In the genomic region with DNA sequence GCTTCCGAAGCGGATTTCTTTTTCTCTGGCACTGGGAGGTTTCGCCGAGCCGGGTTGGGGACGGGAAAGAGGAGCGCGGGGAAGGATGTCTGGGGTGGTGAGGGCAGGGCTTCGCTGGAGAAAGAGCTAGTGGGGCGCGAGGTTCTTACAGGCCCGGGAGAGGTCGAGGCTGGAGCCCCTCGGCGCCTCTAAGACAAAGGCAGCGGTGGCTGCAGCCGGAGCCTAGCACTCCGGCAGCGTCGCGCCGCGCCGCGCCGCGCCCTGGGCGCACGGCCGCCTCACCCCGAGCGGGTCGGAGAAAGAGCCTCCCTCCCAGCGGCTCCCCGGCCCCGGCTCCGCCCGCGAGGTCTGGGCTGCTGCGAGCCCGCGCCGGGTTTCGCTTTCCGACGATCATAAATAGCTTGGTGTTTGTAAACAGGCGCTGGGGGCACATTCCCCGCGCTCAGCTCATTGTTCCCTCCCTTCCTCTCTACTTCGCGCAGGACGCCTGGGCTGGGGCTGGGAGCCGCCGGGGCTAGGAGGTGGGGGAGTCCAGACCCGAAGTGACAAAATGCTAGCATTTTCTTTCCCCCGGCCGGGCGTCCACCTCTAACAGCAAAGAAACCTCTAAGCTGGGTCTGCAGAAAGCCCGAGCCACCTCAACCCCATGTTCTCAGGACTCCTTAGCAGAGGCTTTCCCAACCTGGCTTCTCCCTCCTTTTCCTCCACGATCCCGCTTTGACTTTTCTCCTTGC, we compare ENCODE assay signal across 8 cellular contexts. TPM values are rescaled to one million over a fixed set of nuclear protein-coding genes. Genes with fewer than 3 reads are reported as not detected.
DNase-seq lines count a peak whose midpoint lies in the region; FAIRE-seq and TF ChIP-seq lines count a peak whose summit lies in the region.

No MANE protein-coding gene starts in this region.

- H2BK15ac ChIP-seq in H1 (ENCODE audit: low read length) (no peak overlapping the region), mesenchymal stem cell (ENCODE audit: low read depth, poor library complexity, severe bottlenecking) (peak overlapping the region; percentile 15)

- H3K14ac ChIP-seq in H1 (ENCODE audit: insufficient read length), result no peak overlapping the region
- H3K14ac ChIP-seq in mesenchymal stem cell (ENCODE audit: low read length in 2 of 2), result peak overlapping the region in 1 of 2 experiments; percentile 89

- under 1% methylated on average over 61 of the region's 61 CpGs for WGBS in HUES64
- WGBS in H1 (ENCODE audit: extremely low coverage in 1 of 2, insufficient coverage in 1 of 2, insufficient read length in 1 of 2, insufficient replicate concordance in 2 of 2, low coverage in 1 of 2, low lambda C conversion rate in 2 of 2, missing lambda C conversion rate in 1 of 2), 2 experiments, result 1% methylated on average over 58 of the region's 61 CpGs; no CpG with 5 or more reads in 1 of the 2 experiments
- WGBS in mesenchymal stem cell, result under 1% methylated on average over 58 of the region's 61 CpGs
- 1 to 2% methylated on average over 22 to 36 of the region's 61 CpGs for WGBS in thyroid gland, 2 donors

- H3K9me3 Mint-ChIP-seq in activated naive CD4-positive, alpha-beta T cell treated with anti-CD3 and anti-CD28 coated beads, Interleukin-2, amount 50 U/mL, for 24 hours, result no peaks in the 10 kb centered on the region

- H3K18ac ChIP-seq in H1 (ENCODE audit: extremely low read depth, low read length) (peak overlapping the region; percentile 38; the same call in 1 of the 2 replicates), mesenchymal stem cell (ENCODE audit: low read depth in 1 of 2, low read length in 2 of 2) (peak overlapping the region; percentile 88 to 98)

- CTCF ChIA-PET in H1 (lab: Charles Lee; ENCODE audit: partially characterized antibody), result interaction anchor here (0.6 to 10.4 kb wide), 8 partner anchors 10 to 712 kb away, joined by 3 to 161 read pairs (median 5); no protein-coding TSS in a partner anchor

- no peak for FAIRE-seq in H1 (lab: Jason Lieb, UNC)
- no peak for FAIRE-seq in GM19239 (lab: Jason Lieb, UNC)

- H3K27me3 ChIP-seq in HUES64 (ENCODE audit: insufficient read depth, low read length) (peaks cover 99% of the 10 kb centered on the region), SJCRH30 (no peaks in the 10 kb centered on the region), H1 (replicated peaks in 1 of 4; ENCODE audit: control insufficient read depth in 3 of 4, extremely low read depth in 1 of 4, insufficient read depth in 3 of 4, low read length in 3 of 4) (peaks cover 57 to 100% (median 88%) of the 10 kb centered on the region in 4 experiments), mesenchymal stem cell (ENCODE audit: control insufficient read depth in 1 of 2, insufficient read depth in 1 of 2, low read length in 2 of 2) (peaks cover 0 to 6% of the 10 kb centered on the region in 2 experiments), thyroid gland (peaks cover 6% of the 10 kb centered on the region)

- H3K4me2 ChIP-seq in H1 (ENCODE audit: insufficient read depth in 1 of 2, low read depth in 2 of 2, low read length in 2 of 2) (peak overlapping the region; percentile 75 to 94), mesenchymal stem cell (ENCODE audit: low read length, poor library complexity, severe bottlenecking) (peak overlapping the region; percentile 85)

- H3K79me2 ChIP-seq in H1 (ENCODE audit: control insufficient read depth in 1 of 2, insufficient read depth in 2 of 2, low read length in 2 of 2), result no peaks in the 10 kb centered on the region

- no peak overlapping the region for H3K56ac ChIP-seq in H1 (replicated peaks; ENCODE audit: insufficient read length, low read depth, low read length)

- H3K27ac ChIP-seq in HUES64 (ENCODE audit: low read depth, low read length) (no peak overlapping the region), SJCRH30 (peak overlapping the region; percentile 65), H1 (ENCODE audit: low read depth, low read length) (no peak overlapping the region), mesenchymal stem cell (ENCODE audit: low read length, poor library complexity, severe bottlenecking) (peak overlapping the region; percentile 67), thyroid gland (peak overlapping the region; percentile 64 to 81 (median 73))

- intact Hi-C loops in thyroid gland (cut with DNase I), result loop anchor here (10.0 kb wide), 1 partner anchor 1041 kb away; no protein-coding TSS in a partner anchor

- peak in 1 of 2 experiments; percentile 53; a peak in 1 of 3 replicates for TF ChIP-seq POLR2A in H1 (IDR thresholded peaks at IDR 0.05; ENCODE audit: control extremely low read depth in 1 of 2, low read depth in 2 of 2, low read length in 2 of 2)
- TF ChIP-seq POLR2A in thyroid gland (IDR thresholded peaks at IDR 0.05), result no peak

- H3K36me3 ChIP-seq in HUES64 (ENCODE audit: insufficient read depth, low read length) (no peaks in the 10 kb centered on the region), SJCRH30 (no peaks in the 10 kb centered on the region), H1 (ENCODE audit: control insufficient read depth in 2 of 4, insufficient read depth in 4 of 4, low read length in 3 of 4) (no peaks in the 10 kb centered on the region), mesenchymal stem cell (ENCODE audit: control insufficient read depth in 1 of 2, insufficient read depth in 2 of 2, low read depth in 1 of 2, low read length in 2 of 2) (no peaks in the 10 kb centered on the region), thyroid gland (no peaks in the 10 kb centered on the region)

- peaks cover 16% of the 10 kb centered on the region for H3K23me2 ChIP-seq in H1 (ENCODE audit: low read depth, low read length)

- peak overlapping the region; percentile 86 for H3K4me3 Mint-ChIP-seq in activated naive CD4-positive, alpha-beta T cell treated with anti-CD3 and anti-CD28 coated beads, Interleukin-2, amount 50 U/mL, for 24 hours

- no peak for TF ChIP-seq EP300 in H1 (IDR thresholded peaks at IDR 0.05; ENCODE audit: borderline replicate concordance in 1 of 2, low read depth in 2 of 2, low read length in 2 of 2)

- TF ChIP-seq RAD21 in H1 (IDR thresholded peaks at IDR 0.05 in 1 of 2, conservative IDR thresholded peaks at IDR 0.05 in 1 of 2; ENCODE audit: low read depth in 2 of 2, low read length in 2 of 2), result no peak

- no peak overlapping the region for H3K4ac ChIP-seq in H1 (replicated peaks; ENCODE audit: insufficient read length, low read depth, low read length)
- peak overlapping the region; percentile 72 to 75 for H3K4ac ChIP-seq in mesenchymal stem cell (ENCODE audit: low read depth in 1 of 2, low read length in 2 of 2)

- no peak overlapping the region for H3K27ac Mint-ChIP-seq in activated naive CD4-positive, alpha-beta T cell treated with anti-CD3 and anti-CD28 coated beads, Interleukin-2, amount 50 U/mL, for 24 hours

- H2BK20ac ChIP-seq in H1 (ENCODE audit: low read length), result no peak overlapping the region

- H2BK120ac ChIP-seq in H1 (replicated peaks; ENCODE audit: low read depth, low read length), result peak overlapping the region; percentile 25
- peak overlapping the region; percentile 94 for H2BK120ac ChIP-seq in mesenchymal stem cell (ENCODE audit: low read depth, low read length)

- H3K4me1 ChIP-seq in HUES64 (ENCODE audit: insufficient read depth, low read length) (peaks cover 48% of the 10 kb centered on the region), SJCRH30 (no peaks in the 10 kb centered on the region), H1 (replicated peaks in 1 of 4; ENCODE audit: control insufficient read depth in 3 of 4, insufficient read depth in 4 of 4, low read length in 3 of 4) (peaks cover 2 to 23% (median 7%) of the 10 kb centered on the region in 4 experiments), mesenchymal stem cell (ENCODE audit: control insufficient read depth, insufficient read depth, low read depth, low read length) (peaks cover 8% of the 10 kb centered on the region), thyroid gland (peaks cover 4 to 17% of the 10 kb centered on the region in 2 donors)

- H2AK5ac ChIP-seq in H1 (ENCODE audit: low read depth, low read length) (no peak overlapping the region), mesenchymal stem cell (ENCODE audit: low read length, severe bottlenecking) (no peak overlapping the region)

- no peaks in the 10 kb centered on the region for H3K79me1 ChIP-seq in H1 (ENCODE audit: low read depth, low read length)
- peaks cover 2% of the 10 kb centered on the region for H3K79me1 ChIP-seq in mesenchymal stem cell (replicated peaks; ENCODE audit: low read length, poor library complexity, severe bottlenecking)

- H3K4me1 Mint-ChIP-seq in activated naive CD4-positive, alpha-beta T cell treated with anti-CD3 and anti-CD28 coated beads, Interleukin-2, amount 50 U/mL, for 24 hours, result peaks cover 27% of the 10 kb centered on the region

- H3K23ac ChIP-seq in H1 (ENCODE audit: insufficient read length) (no peak overlapping the region), mesenchymal stem cell (ENCODE audit: low read length in 2 of 2) (peak overlapping the region in 1 of 2 experiments; percentile 96)

- H2AFZ ChIP-seq in H1 (ENCODE audit: low read length), result peak overlapping the region; percentile 76; the same call in 1 of the 2 replicates
- no peak overlapping the region for H2AFZ ChIP-seq in mesenchymal stem cell (ENCODE audit: low read depth, low read length)

- H3K36me3 Mint-ChIP-seq in activated naive CD4-positive, alpha-beta T cell treated with anti-CD3 and anti-CD28 coated beads, Interleukin-2, amount 50 U/mL, for 24 hours, result no peaks in the 10 kb centered on the region

- peak overlapping the region; percentile 81; the same call in 1 of the 2 replicates for H4K8ac ChIP-seq in H1 (ENCODE audit: extremely low read depth, insufficient read depth, low read length)
- H4K8ac ChIP-seq in mesenchymal stem cell (ENCODE audit: low read length), result peak overlapping the region; percentile 47

- peaks cover 0 to 11% of the 10 kb centered on the region in 2 experiments for H4K20me1 ChIP-seq in H1 (replicated peaks in 1 of 2; ENCODE audit: control insufficient read depth in 1 of 2, insufficient read depth in 2 of 2, low read length in 2 of 2)

- no peak overlapping the region for H4K5ac ChIP-seq in H1 (ENCODE audit: insufficient read length, low read depth, low read length)

- H3K9me3 ChIP-seq in HUES64 (ENCODE audit: insufficient read depth, low read depth, low read length) (no peaks in the 10 kb centered on the region), SJCRH30 (replicated peaks) (no peaks in the 10 kb centered on the region), H1 (ENCODE audit: insufficient read depth in 2 of 2, low read depth in 1 of 2, low read length in 1 of 2) (no peaks in the 10 kb centered on the region), mesenchymal stem cell (ENCODE audit: control insufficient read depth, low read length) (no peaks in the 10 kb centered on the region), thyroid gland (no peaks in the 10 kb centered on the region)

- TF ChIP-seq CTCF in H1 (IDR thresholded peaks at IDR 0.05; ENCODE audit: control extremely low read depth in 1 of 3, insufficient read depth in 1 of 3, low read depth in 1 of 3, low read length in 3 of 3), result no peak
- TF ChIP-seq CTCF in thyroid gland (IDR thresholded peaks at IDR 0.05), result no peak

- H2BK12ac ChIP-seq in H1 (ENCODE audit: low read depth, low read length) (peak overlapping the region; percentile 18; the same call in 1 of the 2 replicates), mesenchymal stem cell (ENCODE audit: low read length in 2 of 2) (peak overlapping the region in 1 of 2 experiments; percentile 27)

- peaks cover 67% of the 10 kb centered on the region for H3K27me3 Mint-ChIP-seq in activated naive CD4-positive, alpha-beta T cell treated with anti-CD3 and anti-CD28 coated beads, Interleukin-2, amount 50 U/mL, for 24 hours

- H3K9ac ChIP-seq in HUES64 (ENCODE audit: low read depth, low read length) (peak overlapping the region; percentile 59), H1 (replicated peaks in 1 of 4; ENCODE audit: extremely low read depth in 1 of 4, low read depth in 3 of 4, low read length in 3 of 4) (peak overlapping the region in 3 of 4 experiments; percentile 1 to 53 (median 8); a peak in 3 of 7 replicates), mesenchymal stem cell (ENCODE audit: low read length) (peak overlapping the region; percentile 99)

- H2BK5ac ChIP-seq in H1 (ENCODE audit: low read depth, low read length), result no peak overlapping the region
- no peak overlapping the region for H2BK5ac ChIP-seq in mesenchymal stem cell (ENCODE audit: low read depth, low read length, poor library complexity, severe bottlenecking)

- no peak overlapping the region for H4K91ac ChIP-seq in H1 (replicated peaks; ENCODE audit: insufficient read length, low read length)
- H4K91ac ChIP-seq in mesenchymal stem cell (ENCODE audit: low read length), result peak overlapping the region; percentile 94

- DNase-seq in activated naive CD4-positive, alpha-beta T cell treated with Interleukin-2 at 50 U/mL for 16 hours, result no peak
- peak; percentile 66 to 73 for DNase-seq in SJCRH30
- peak in 1 of 2 experiments; percentile 78 for DNase-seq in H1 (ENCODE audit: low read depth in 1 of 2, low spot score in 2 of 2)
- DNase-seq in mesenchymal stem cell, result peak; percentile 92
- DNase-seq in thyroid gland, result peak in 1 of 2 donors; percentile 23
- DNase-seq in GM19239 (ENCODE audit: insufficient read length, low spot score), result no peak

- POLR2A ChIA-PET in H1 (lab: Charles Lee; ENCODE audit: partially characterized antibody), result interaction anchor here (0.9 to 2.3 kb wide), 5 partner anchors 11 to 145 kb away, joined by 3 to 10 read pairs (median 3); no protein-coding TSS in a partner anchor

- H3K4me3 ChIP-seq in HUES64 (ENCODE audit: low read length), result peak overlapping the region; percentile 64
- H3K4me3 ChIP-seq in SJCRH30, result peak overlapping the region; percentile 74
- H3K4me3 ChIP-seq in H1 (ENCODE audit: extremely low read depth in 1 of 4, insufficient read depth in 2 of 4, low read depth in 3 of 4, low read length in 4 of 4), result peak overlapping the region; percentile 42 to 67 (median 48)
- peak overlapping the region; percentile 64 to 85 for H3K4me3 ChIP-seq in mesenchymal stem cell (ENCODE audit: insufficient read depth in 1 of 2, low read depth in 1 of 2, low read length in 2 of 2)
- peak overlapping the region; percentile 16 to 59 (median 44) for H3K4me3 ChIP-seq in thyroid gland (replicated peaks in 1 of 3)

RNA-seq across cellular contexts. Expression of gene MEIS1, which starts 0.8 kb away (rescaled TPM):
- 10.8 TPM for polyA plus RNA-seq in HUES64 (2013, experiment 1 of 2)
- polyA plus RNA-seq in HUES64 (2013, experiment 2 of 2), result 26.2 TPM
- 14.3 and 14.7 TPM in 2 replicates for total RNA-seq in SJCRH30 (2014; rRNA removed; shearing (Covaris generic))
- 0.63 and 1.2 TPM in 2 replicates for total RNA-seq in H1 (2021; fragmentation: NEBNext Ultra II Directional; extraction: Animal tissue kit (Norgen Biotek cat#: 25700))
- 0.17 and 0.30 TPM in 2 replicates for polyA plus RNA-seq in H1 (2011; rRNA removed)
- polyA plus RNA-seq in H1 (2011; cell fraction: cytosol; rRNA removed), result 0.14 TPM
- polyA plus RNA-seq in H1 (2011; cell fraction: nucleus; rRNA removed), result 0.54 TPM
- polyA plus RNA-seq in H1 (2012, experiment 1 of 2), result 0.17 to 0.47 TPM (median 0.33 TPM) in 4 replicates
- polyA plus RNA-seq in H1 (2012, experiment 2 of 2), result not detected
- 0.16 TPM for polyA plus RNA-seq in H1 (2013, experiment 1 of 2)
- 0.09 TPM for polyA plus RNA-seq in H1 (2013, experiment 2 of 2)
- polyA minus RNA-seq in H1 (2011; rRNA and poly(A)+ RNA removed), result 0.24 and 1.2 TPM in 2 replicates
- polyA minus RNA-seq in H1 (2011; cell fraction: cytosol; rRNA and poly(A)+ RNA removed), result not detected
- polyA minus RNA-seq in H1 (2011; cell fraction: nucleus; rRNA and poly(A)+ RNA removed), result 1.5 TPM
- polyA plus RNA-seq in mesenchymal stem cell (2013, experiment 1 of 2), result 24.4 TPM
- polyA plus RNA-seq in mesenchymal stem cell (2013, experiment 2 of 2), result 23.5 TPM
- total RNA-seq in thyroid gland, result 10 to 100 TPM in 2 of 4 donors, 1 to 10 TPM in 2; 6.8 to 11.8 (median 9.4) TPM

Comparison
In these comparisons a context has a peak if more than half of its experiments do, and no peak if none do; other contexts are left out.
1. DNase-seq: peak in SJCRH30 (2 of 2) and mesenchymal stem cell (single experiment); none in activated naive CD4-positive, alpha-beta T cell treated with Interleukin-2 at 50 U/mL for 16 hours (single experiment) and GM19239 (single experiment).
2. H3K27ac ChIP-seq: peak in SJCRH30 (single experiment), mesenchymal stem cell (single experiment) and thyroid gland (3 of 3); none in HUES64 (single experiment) and H1 (single experiment).
3. H3K9ac ChIP-seq: peak in every context shown above with its lines; median percentile 99 in mesenchymal stem cell; 59 in HUES64; 8 in H1.
4. Peak in every context shown above with its lines, with median percentiles within 50 percentile points of each other: H3K4me3 ChIP-seq.